ENCODE assay signal across 1 cellular context in the genomic region with DNA sequence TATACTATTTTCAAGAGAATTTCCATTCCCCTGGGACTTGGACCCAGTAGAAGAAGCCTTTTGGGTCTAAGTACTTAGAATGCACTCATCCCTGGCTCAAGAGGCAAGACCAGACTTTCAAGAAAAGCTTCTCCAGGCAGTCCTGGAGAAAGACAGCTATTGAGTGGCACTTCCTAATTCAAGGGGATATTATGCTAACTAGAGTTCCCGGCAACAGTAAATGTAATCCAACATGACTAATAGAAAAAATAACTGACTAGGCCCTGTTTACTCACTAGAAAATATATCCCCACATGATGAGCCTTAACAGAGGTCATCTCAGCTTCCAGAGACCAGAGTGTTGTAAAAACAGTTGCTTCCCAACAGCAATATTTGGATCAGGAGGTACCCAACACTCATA.
TF ChIP-seq lines count a peak whose summit lies in the region.

No MANE protein-coding gene starts in this region.

TF ChIP-seq in IMR-90, 13 proteins besides CTCF, POLR2A, EP300 and RAD21 (continued from another document):
- TF ChIP-seq, protein P1, sequence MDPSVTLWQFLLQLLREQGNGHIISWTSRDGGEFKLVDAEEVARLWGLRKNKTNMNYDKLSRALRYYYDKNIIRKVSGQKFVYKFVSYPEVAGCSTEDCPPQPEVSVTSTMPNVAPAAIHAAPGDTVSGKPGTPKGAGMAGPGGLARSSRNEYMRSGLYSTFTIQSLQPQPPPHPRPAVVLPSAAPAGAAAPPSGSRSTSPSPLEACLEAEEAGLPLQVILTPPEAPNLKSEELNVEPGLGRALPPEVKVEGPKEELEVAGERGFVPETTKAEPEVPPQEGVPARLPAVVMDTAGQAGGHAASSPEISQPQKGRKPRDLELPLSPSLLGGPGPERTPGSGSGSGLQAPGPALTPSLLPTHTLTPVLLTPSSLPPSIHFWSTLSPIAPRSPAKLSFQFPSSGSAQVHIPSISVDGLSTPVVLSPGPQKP (IDR thresholded peaks at IDR 0.05; ENCODE audit: borderline replicate concordance, low read depth, low read length), result no peak
- TF ChIP-seq MAFK (IDR thresholded peaks at IDR 0.05; ENCODE audit: low read depth, low read length), result 0 out of 2 replicates have a peak, but pooled peaks have one; percentile 2
